Comparison of ENCODE assay signal across 1 cellular context in genomic region chr12:106094304-106094703, GRCh38.
TF ChIP-seq lines count a peak whose summit lies in the region.

No MANE protein-coding gene starts in this region.

TF ChIP-seq in WTC11, 78 proteins besides CTCF, POLR2A, EP300 and RAD21 (continued from another document):
- TF ChIP-seq E2F1 (CRISPR knock-in tag; IDR thresholded peaks at IDR 0.05), result no peak
- no peak for TF ChIP-seq PREB (CRISPR knock-in tag; IDR thresholded peaks at IDR 0.05; ENCODE audit: borderline replicate concordance)
- TF ChIP-seq ETV6 (CRISPR knock-in tag; IDR thresholded peaks at IDR 0.05), result no peak
- TF ChIP-seq NFE2L1 (CRISPR knock-in tag; IDR thresholded peaks at IDR 0.05), result no peak
- TF ChIP-seq ZNF671 (CRISPR knock-in tag; IDR thresholded peaks at IDR 0.05), result no peak
- TF ChIP-seq AFF4 (CRISPR knock-in tag; IDR thresholded peaks at IDR 0.05; ENCODE audit: borderline replicate concordance), result no peak
- TF ChIP-seq SMAD4 (CRISPR knock-in tag; IDR thresholded peaks at IDR 0.05), result no peak
- no peak for TF ChIP-seq JUN (CRISPR knock-in tag; IDR thresholded peaks at IDR 0.05)
